Comparison of ENCODE assay signal across 1 cellular context in genomic region chr6:119683022-119683421, GRCh38.
A peak's percentile ranks its signal among the peaks of the same experiment; 100 is the strongest.
TF ChIP-seq lines count a peak whose summit lies in the region.

No MANE protein-coding gene starts in this region.

TF ChIP-seq in HEK293, 187 proteins besides CTCF, POLR2A, EP300 and RAD21 (continued from another document):
- no peak for TF ChIP-seq ZNF274 (IDR thresholded peaks at IDR 0.05; ENCODE audit: low read length)
- TF ChIP-seq ZNF274 (tag by site-specific recombination; IDR thresholded peaks at IDR 0.05; ENCODE audit: borderline replicate concordance): no peak
- TF ChIP-seq TRIM28 (IDR thresholded peaks at IDR 0.05; ENCODE audit: borderline replicate concordance, low read length): peak; percentile 78
- no peak for TF ChIP-seq ZBTB10 (tag by site-specific recombination; IDR thresholded peaks at IDR 0.05)
- no peak for TF ChIP-seq ZSCAN16 (tag by site-specific recombination; IDR thresholded peaks at IDR 0.05)
- no peak for TF ChIP-seq SCRT1 (tag by site-specific recombination; IDR thresholded peaks at IDR 0.05; ENCODE audit: borderline replicate concordance)
TF ChIP-seq in HEK293: peak in this region for 2.
